Comparison of ENCODE assay signal across 29 cellular contexts in genomic region chr9:82883436-82883835, GRCh38.
DNase-seq lines count a peak whose midpoint lies in the region; ATAC-seq and TF ChIP-seq lines count a peak whose summit lies in the region.
"Had no signal": no experiment of that assay in that cellular context is flagged by ENCODE, and none has a peak within 500 bp of the region (broad histone marks: within the 10 kb centered on the region; RNA-seq: fewer than 3 reads in every experiment).

No MANE protein-coding gene starts in this region.

- peaks cover 20% of the 10 kb centered on the region for H3K36me3 Mint-ChIP-seq in WTC11
- H3K36me3 Mint-ChIP-seq: CD8-positive, alpha-beta T cell had no signal

- no peak for TF ChIP-seq CTCF in WTC11 (IDR thresholded peaks at IDR 0.05)
- no peak for TF ChIP-seq CTCF in lower lobe of right lung (IDR thresholded peaks at IDR 0.05)
- TF ChIP-seq CTCF in esophagus squamous epithelium (IDR thresholded peaks at IDR 0.05): no peak

- H3K4me1 ChIP-seq in iPS DF 6.9 (ENCODE audit: control insufficient read depth, insufficient read depth, low read length): peaks cover 3% of the 10 kb centered on the region; the same call in 1 of the 2 replicates
- no peaks in the 10 kb centered on the region for H3K4me1 ChIP-seq in lower lobe of right lung
- H3K4me1 ChIP-seq in esophagus squamous epithelium: no peaks in the 10 kb centered on the region
- H3K4me1 ChIP-seq: Caco-2 had no signal

- peaks cover 56% of the 10 kb centered on the region for H3K4me1 Mint-ChIP-seq in WTC11
- H3K4me1 Mint-ChIP-seq: B cell had no signal

- H3K27ac ChIP-seq in iPS DF 6.9 (ENCODE audit: low read length): peak overlapping the region; percentile 52
- H3K27ac ChIP-seq in lower lobe of right lung: no peak overlapping the region
- no peak overlapping the region for H3K27ac ChIP-seq in esophagus squamous epithelium
- H3K27ac ChIP-seq: A549, C4-2B, SJCRH30 had no signal

- H3K36me3 ChIP-seq in H7 (replicated peaks; ENCODE audit: control insufficient read depth, insufficient read depth, low read length): peaks cover 3% of the 10 kb centered on the region
- H3K36me3 ChIP-seq in iPS DF 6.9 (ENCODE audit: control insufficient read depth, insufficient read depth, low read length): no peaks in the 10 kb centered on the region
- H3K36me3 ChIP-seq in lower lobe of right lung: no peaks in the 10 kb centered on the region
- no peaks in the 10 kb centered on the region for H3K36me3 ChIP-seq in esophagus squamous epithelium
- H3K36me3 ChIP-seq: SJCRH30 had no signal

- peaks cover 7% of the 10 kb centered on the region for H3K9me3 Mint-ChIP-seq in WTC11

- H3K27me3 Mint-ChIP-seq in WTC11 (ENCODE audit: low read depth): no peaks in the 10 kb centered on the region
- H3K27me3 Mint-ChIP-seq: B cell had no signal

- no peak for TF ChIP-seq POLR2A in esophagus squamous epithelium (IDR thresholded peaks at IDR 0.05)

- H3K9me3 ChIP-seq in iPS DF 6.9 (ENCODE audit: control insufficient read depth, insufficient read depth, low read length) (no peaks in the 10 kb centered on the region), lower lobe of right lung (no peaks in the 10 kb centered on the region), esophagus squamous epithelium (no peaks in the 10 kb centered on the region)
- H3K9me3 ChIP-seq: A549, Caco-2, SJCRH30 had no signal

- POLR2A ChIA-PET in WTC11 (lab: Charles Lee): no interaction called here

- no peaks in the 10 kb centered on the region for H3K27me3 ChIP-seq in H7 (ENCODE audit: control insufficient read depth, insufficient read depth, low read length)
- H3K27me3 ChIP-seq in iPS DF 6.9 (ENCODE audit: control insufficient read depth, insufficient read depth, low read length): no peaks in the 10 kb centered on the region
- H3K27me3 ChIP-seq in lower lobe of right lung (ENCODE audit: low read depth): no peaks in the 10 kb centered on the region
- no peaks in the 10 kb centered on the region for H3K27me3 ChIP-seq in esophagus squamous epithelium
- H3K27me3 ChIP-seq: SJCRH30 had no signal

- H3K4me3 ChIP-seq in H7 (ENCODE audit: insufficient read depth, low read depth, low read length) (peak overlapping the region; percentile 31), iPS DF 6.9 (ENCODE audit: low read length) (no peak overlapping the region), lower lobe of right lung (no peak overlapping the region), esophagus squamous epithelium (no peak overlapping the region)
- H3K4me3 ChIP-seq: A549, SJCRH30 had no signal

- peak overlapping the region; percentile 93 for H3K27ac Mint-ChIP-seq in WTC11
- H3K27ac Mint-ChIP-seq: B cell; CD8-positive, alpha-beta T cell; HFFc6 had no signal

- H3K4me3 Mint-ChIP-seq in WTC11: peak overlapping the region; percentile 46
- H3K4me3 Mint-ChIP-seq: B cell; CD8-positive, alpha-beta T cell; HFFc6 had no signal

- WGBS in iPS DF 6.9 (ENCODE audit: insufficient coverage, insufficient read length): no CpG with 5 or more reads among the region's 3 CpGs
- WGBS in esophagus squamous epithelium, 2 donors: 94 to 96% methylated on average over 2 to 3 of the region's 3 CpGs

- intact Hi-C loops in lower lobe of right lung (cut with DNase I) (no loop called here), esophagus squamous epithelium (cut with DNase I) (no loop called here)

- CTCF ChIA-PET in WTC11 (lab: Charles Lee): no interaction called here

- ATAC-seq in WTC11 (peak; percentile 76), HG03469 (IDR thresholded peaks at IDR 0.05; ENCODE audit: unreplicated experiment) (no peak), lower lobe of right lung (no peak)
- ATAC-seq: A549; CD8-positive, alpha-beta T cell; HepG2; PC-3; Right ventricle myocardium inferior; SK-N-SH treated with all-trans-retinoic acid at 6 μM for 48 hours had no signal

- no peak for DNase-seq in H7
- DNase-seq in WTC11 (ENCODE audit: low spot score): no peak
- DNase-seq in iPS DF 6.9 (ENCODE audit: low read depth, low spot score): peak; percentile 39
- DNase-seq in NCI-H146 (lab: John Stamatoyannopoulos, UW): no peak
- DNase-seq in lower lobe of right lung: no peak
- DNase-seq in esophagus squamous epithelium (lab: John Stamatoyannopoulos, UW): no peak
- DNase-seq: Caco-2; CD8-positive, alpha-beta T cell; DMS 273 treated with DMSO at 0.1 percent for 48 hours; DMS79; HFFc6; Karpas-422; NCI-H1092; NCI-H1417 treated with DMSO at 0.1 percent for 48 hours; NCI-H187; NCI-H2171 treated with DMSO at 0.1 percent for 48 hours; NCI-H345; NCI-H526; NCI-H82; NK-92 treated with Interleukin-12 subunit alpha and Interleukin-12 subunit beta, amount 100 ng/mL, for 24 hours; SJCRH30 had no signal

TF ChIP-seq in WTC11, 78 proteins besides CTCF, POLR2A, EP300 and RAD21:
- TF ChIP-seq NFYB (CRISPR knock-in tag; conservative IDR thresholded peaks at IDR 0.05; ENCODE audit: low read depth) (no peak), GRHL2 (CRISPR knock-in tag; IDR thresholded peaks at IDR 0.05; ENCODE audit: insufficient replicate concordance, severe bottlenecking) (no peak), ZNF396 (CRISPR knock-in tag; IDR thresholded peaks at IDR 0.05; ENCODE audit: borderline replicate concordance) (no peak)
- TF ChIP-seq, protein P1, sequence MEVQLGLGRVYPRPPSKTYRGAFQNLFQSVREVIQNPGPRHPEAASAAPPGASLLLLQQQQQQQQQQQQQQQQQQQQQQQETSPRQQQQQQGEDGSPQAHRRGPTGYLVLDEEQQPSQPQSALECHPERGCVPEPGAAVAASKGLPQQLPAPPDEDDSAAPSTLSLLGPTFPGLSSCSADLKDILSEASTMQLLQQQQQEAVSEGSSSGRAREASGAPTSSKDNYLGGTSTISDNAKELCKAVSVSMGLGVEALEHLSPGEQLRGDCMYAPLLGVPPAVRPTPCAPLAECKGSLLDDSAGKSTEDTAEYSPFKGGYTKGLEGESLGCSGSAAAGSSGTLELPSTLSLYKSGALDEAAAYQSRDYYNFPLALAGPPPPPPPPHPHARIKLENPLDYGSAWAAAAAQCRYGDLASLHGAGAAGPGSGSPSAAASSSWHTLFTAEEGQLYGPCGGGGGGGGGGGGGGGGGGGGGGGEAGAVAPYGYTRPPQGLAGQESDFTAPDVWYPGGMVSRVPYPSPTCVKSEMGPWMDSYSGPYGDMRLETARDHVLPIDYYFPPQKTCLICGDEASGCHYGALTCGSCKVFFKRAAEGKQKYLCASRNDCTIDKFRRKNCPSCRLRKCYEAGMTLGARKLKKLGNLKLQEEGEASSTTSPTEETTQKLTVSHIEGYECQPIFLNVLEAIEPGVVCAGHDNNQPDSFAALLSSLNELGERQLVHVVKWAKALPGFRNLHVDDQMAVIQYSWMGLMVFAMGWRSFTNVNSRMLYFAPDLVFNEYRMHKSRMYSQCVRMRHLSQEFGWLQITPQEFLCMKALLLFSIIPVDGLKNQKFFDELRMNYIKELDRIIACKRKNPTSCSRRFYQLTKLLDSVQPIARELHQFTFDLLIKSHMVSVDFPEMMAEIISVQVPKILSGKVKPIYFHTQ (CRISPR knock-in tag; IDR thresholded peaks at IDR 0.05): 0 out of 2 replicates have a peak, but pooled peaks have one; percentile 22
